In genomic region chr5:9545301-9545958, GRCh38 we compare ENCODE assay signal across 8 cellular contexts. TPM values are rescaled to one million over a fixed set of nuclear protein-coding genes. Genes with fewer than 3 reads are reported as not detected.
DNase-seq lines count a peak whose midpoint lies in the region; ATAC-seq and TF ChIP-seq lines count a peak whose summit lies in the region.

No MANE protein-coding gene starts in this region.

- H3K4me1 ChIP-seq in ectodermal cell (ENCODE audit: control insufficient read depth, insufficient read depth, low read length) (peaks cover 9% of the 10 kb centered on the region), mucosa of stomach (ENCODE audit: control insufficient read depth, insufficient read depth, low read length) (no peaks in the 10 kb centered on the region)

- ATAC-seq in HG03460 (IDR thresholded peaks at IDR 0.05; ENCODE audit: unreplicated experiment), result peak; percentile 13
- no peak for ATAC-seq in activated CD4-positive, CD25-positive, alpha-beta regulatory T cell treated with anti-CD3 and anti-CD28 coated beads, Interleukin-2, amount 50 U/mL, for 24 hours

- WGBS in ectodermal cell, 2 experiments, result 0 to 1% methylated on average over 59 of the region's 59 CpGs

- H3K27me3 ChIP-seq in ectodermal cell (ENCODE audit: control insufficient read depth, insufficient read depth, low read length, poor library complexity, severe bottlenecking) (peaks cover 9% of the 10 kb centered on the region), mucosa of stomach (ENCODE audit: control insufficient read depth, insufficient read depth, low read length) (peaks cover 9% of the 10 kb centered on the region)

- no peak overlapping the region for H3K27ac ChIP-seq in ectodermal cell (ENCODE audit: insufficient read depth, low read depth, low read length, poor library complexity, severe bottlenecking)

- no peak for TF ChIP-seq CTCF in AG09309 (IDR thresholded peaks at IDR 0.05; ENCODE audit: control insufficient read depth, insufficient read depth, low read depth, low read length, missing control alignments)

- DNase-seq in AG09309 (ENCODE audit: low read depth) (no peak), DMS53 treated with DMSO at 0.1 percent for 48 hours (lab: John Stamatoyannopoulos, UW; ENCODE audit: unreplicated experiment) (no peak), NCI-H1694 (lab: John Stamatoyannopoulos, UW) (no peak)
- DNase-seq in stimulated activated CD8-positive, alpha-beta memory T cell treated with anti-CD3 and anti-CD28 coated beads, Interleukin-4, amount 100 ng/mL, for 48 hours, result no peak

- H3K9ac ChIP-seq in mucosa of stomach (ENCODE audit: low read length), result peak overlapping the region; percentile 66

- H3K36me3 ChIP-seq in ectodermal cell (ENCODE audit: control insufficient read depth, insufficient read depth, low read length), result no peaks in the 10 kb centered on the region
- no peaks in the 10 kb centered on the region for H3K36me3 ChIP-seq in mucosa of stomach (ENCODE audit: control insufficient read depth, insufficient read depth, low read length)

- H3K4me3 ChIP-seq in AG09309 (ENCODE audit: control insufficient read depth, low read depth, low read length) (peak overlapping the region; percentile 95), ectodermal cell (ENCODE audit: insufficient read depth, low read depth, low read length) (peak overlapping the region; percentile 59), mucosa of stomach (ENCODE audit: low read length) (peak overlapping the region; percentile 88)

- H3K9me3 ChIP-seq in ectodermal cell (ENCODE audit: control insufficient read depth, low read length) (no peaks in the 10 kb centered on the region), mucosa of stomach (ENCODE audit: control insufficient read depth, low read length) (no peaks in the 10 kb centered on the region)

RNA-seq across cellular contexts. Expression of gene SEMA5A, which starts 0.4 kb away (rescaled TPM):
- 13.6 TPM for polyA plus RNA-seq in ectodermal cell (2013, experiment 1 of 4)
- 10.0 TPM for polyA plus RNA-seq in ectodermal cell (2013, experiment 2 of 4)
- 9.2 TPM for polyA plus RNA-seq in ectodermal cell (2013, experiment 3 of 4)
- polyA plus RNA-seq in ectodermal cell (2013, experiment 4 of 4), result 10.7 TPM
